Comparison of ENCODE assay signal across 15 cellular contexts in genomic region chr18:13572148-13572547, GRCh38.
DNase-seq lines count a peak whose midpoint lies in the region; ATAC-seq and TF ChIP-seq lines count a peak whose summit lies in the region.
"Had no signal": no experiment of that assay in that cellular context is flagged by ENCODE, and none has a peak within 500 bp of the region (broad histone marks: within the 10 kb centered on the region; RNA-seq: fewer than 3 reads in every experiment).

No MANE protein-coding gene starts in this region.

- H3K27me3 Mint-ChIP-seq in activated naive CD8-positive, alpha-beta T cell treated with anti-CD3 and anti-CD28 coated beads, Interleukin-2, amount 10 ng/mL, durations not matched to agents 7 days and 5 days = no peaks in the 10 kb centered on the region
- H3K27me3 Mint-ChIP-seq in activated naive CD8-positive, alpha-beta T cell treated with anti-CD3 and anti-CD28 coated beads for 36 hours = no peaks in the 10 kb centered on the region
- no peaks in the 10 kb centered on the region for H3K27me3 Mint-ChIP-seq in activated CD8-positive, alpha-beta memory T cell treated with anti-CD3 and anti-CD28 coated beads, Interleukin-2, amount 10 ng/mL, durations not matched to agents 7 days and 5 days
- H3K27me3 Mint-ChIP-seq in osteocyte (ENCODE audit: unreplicated experiment) = peaks cover 4% of the 10 kb centered on the region
- no peaks in the 10 kb centered on the region for H3K27me3 Mint-ChIP-seq in activated naive CD4-positive, alpha-beta T cell treated with anti-CD3 and anti-CD28 coated beads for 36 hours (ENCODE audit: low read depth)

- H3K9me3 Mint-ChIP-seq in activated naive CD8-positive, alpha-beta T cell treated with anti-CD3 and anti-CD28 coated beads, Interleukin-2, amount 10 ng/mL, durations not matched to agents 7 days and 5 days = no peaks in the 10 kb centered on the region
- peaks cover 3% of the 10 kb centered on the region for H3K9me3 Mint-ChIP-seq in activated naive CD8-positive, alpha-beta T cell treated with anti-CD3 and anti-CD28 coated beads for 36 hours
- H3K9me3 Mint-ChIP-seq in activated CD8-positive, alpha-beta memory T cell treated with anti-CD3 and anti-CD28 coated beads, Interleukin-2, amount 10 ng/mL, durations not matched to agents 7 days and 5 days (ENCODE audit: low read depth) = no peaks in the 10 kb centered on the region
- H3K9me3 Mint-ChIP-seq in osteocyte (ENCODE audit: unreplicated experiment) = no peaks in the 10 kb centered on the region
- H3K9me3 Mint-ChIP-seq in activated naive CD4-positive, alpha-beta T cell treated with anti-CD3 and anti-CD28 coated beads for 36 hours = no peaks in the 10 kb centered on the region
- H3K9me3 Mint-ChIP-seq: CD14-positive monocyte; CD8-positive, alpha-beta memory T cell had no signal

- no peaks in the 10 kb centered on the region for H3K9me3 ChIP-seq in vagina
- H3K9me3 ChIP-seq: A549, BE2C, Caco-2 had no signal

- H3K4me1 Mint-ChIP-seq in activated naive CD8-positive, alpha-beta T cell treated with anti-CD3 and anti-CD28 coated beads, Interleukin-2, amount 10 ng/mL, durations not matched to agents 7 days and 5 days = peaks cover 59% of the 10 kb centered on the region
- H3K4me1 Mint-ChIP-seq in activated naive CD8-positive, alpha-beta T cell treated with anti-CD3 and anti-CD28 coated beads for 36 hours = peaks cover 58% of the 10 kb centered on the region
- peaks cover 75% of the 10 kb centered on the region for H3K4me1 Mint-ChIP-seq in activated CD8-positive, alpha-beta memory T cell treated with anti-CD3 and anti-CD28 coated beads, Interleukin-2, amount 10 ng/mL, durations not matched to agents 7 days and 5 days
- no peaks in the 10 kb centered on the region for H3K4me1 Mint-ChIP-seq in osteocyte (ENCODE audit: unreplicated experiment)
- peaks cover 44% of the 10 kb centered on the region for H3K4me1 Mint-ChIP-seq in activated naive CD4-positive, alpha-beta T cell treated with anti-CD3 and anti-CD28 coated beads for 36 hours (ENCODE audit: low read depth)

- no peak for TF ChIP-seq POLR2A in vagina (IDR thresholded peaks at IDR 0.05)

- H3K4me3 Mint-ChIP-seq in activated naive CD8-positive, alpha-beta T cell treated with anti-CD3 and anti-CD28 coated beads, Interleukin-2, amount 10 ng/mL, durations not matched to agents 7 days and 5 days = no peak overlapping the region
- H3K4me3 Mint-ChIP-seq in activated naive CD8-positive, alpha-beta T cell treated with anti-CD3 and anti-CD28 coated beads for 36 hours = no peak overlapping the region
- H3K4me3 Mint-ChIP-seq in activated CD8-positive, alpha-beta memory T cell treated with anti-CD3 and anti-CD28 coated beads, Interleukin-2, amount 10 ng/mL, durations not matched to agents 7 days and 5 days = no peak overlapping the region
- no peak overlapping the region for H3K4me3 Mint-ChIP-seq in osteocyte (ENCODE audit: unreplicated experiment)
- H3K4me3 Mint-ChIP-seq in activated naive CD4-positive, alpha-beta T cell treated with anti-CD3 and anti-CD28 coated beads for 36 hours = no peak overlapping the region
- H3K4me3 Mint-ChIP-seq: CD14-positive monocyte; CD8-positive, alpha-beta memory T cell had no signal

- TF ChIP-seq CTCF in osteocyte (IDR thresholded peaks at IDR 0.05) (no peak), vagina (IDR thresholded peaks at IDR 0.05) (no peak)

- peak overlapping the region; percentile 48 for H3K27ac Mint-ChIP-seq in activated naive CD8-positive, alpha-beta T cell treated with anti-CD3 and anti-CD28 coated beads, Interleukin-2, amount 10 ng/mL, durations not matched to agents 7 days and 5 days
- no peak overlapping the region for H3K27ac Mint-ChIP-seq in activated naive CD8-positive, alpha-beta T cell treated with anti-CD3 and anti-CD28 coated beads for 36 hours
- no peak overlapping the region for H3K27ac Mint-ChIP-seq in activated CD8-positive, alpha-beta memory T cell treated with anti-CD3 and anti-CD28 coated beads, Interleukin-2, amount 10 ng/mL, durations not matched to agents 7 days and 5 days
- H3K27ac Mint-ChIP-seq in osteocyte (ENCODE audit: unreplicated experiment) = no peak overlapping the region
- H3K27ac Mint-ChIP-seq in activated naive CD4-positive, alpha-beta T cell treated with anti-CD3 and anti-CD28 coated beads for 36 hours = no peak overlapping the region

- peaks cover 19% of the 10 kb centered on the region for H3K36me3 Mint-ChIP-seq in activated naive CD8-positive, alpha-beta T cell treated with anti-CD3 and anti-CD28 coated beads, Interleukin-2, amount 10 ng/mL, durations not matched to agents 7 days and 5 days
- H3K36me3 Mint-ChIP-seq in activated naive CD8-positive, alpha-beta T cell treated with anti-CD3 and anti-CD28 coated beads for 36 hours = peaks cover 17% of the 10 kb centered on the region
- peaks cover 10% of the 10 kb centered on the region for H3K36me3 Mint-ChIP-seq in activated CD8-positive, alpha-beta memory T cell treated with anti-CD3 and anti-CD28 coated beads, Interleukin-2, amount 10 ng/mL, durations not matched to agents 7 days and 5 days
- H3K36me3 Mint-ChIP-seq in osteocyte (ENCODE audit: unreplicated experiment) = no peaks in the 10 kb centered on the region
- peaks cover 6% of the 10 kb centered on the region for H3K36me3 Mint-ChIP-seq in activated naive CD4-positive, alpha-beta T cell treated with anti-CD3 and anti-CD28 coated beads for 36 hours (ENCODE audit: low read depth)

- DNase-seq in activated naive CD8-positive, alpha-beta T cell treated with anti-CD3 and anti-CD28 coated beads, Interleukin-2, amount 10 ng/mL, durations not matched to agents 7 days and 5 days = no peak
- DNase-seq in activated naive CD8-positive, alpha-beta T cell treated with anti-CD3 and anti-CD28 coated beads for 36 hours = no peak
- DNase-seq in activated CD8-positive, alpha-beta memory T cell treated with anti-CD3 and anti-CD28 coated beads, Interleukin-2, amount 10 ng/mL, durations not matched to agents 7 days and 5 days = peak; percentile 37
- peak; percentile 44 for DNase-seq in osteocyte (ENCODE audit: extremely low spot score, unreplicated experiment)
- peak; percentile 20 to 61 for DNase-seq in vagina (ENCODE audit: extremely low spot score in 2 of 2)
- DNase-seq in activated naive CD4-positive, alpha-beta T cell treated with anti-CD3 and anti-CD28 coated beads for 36 hours = no peak
- no peak for DNase-seq in stimulated activated CD4-positive, alpha-beta T cell treated with anti-CD3 and anti-CD28 coated beads, Interleukin-4, amount 100 ng/mL, for 24 hours
- DNase-seq: BE2C; Caco-2; CD8-positive, alpha-beta memory T cell; GF-D8 had no signal

- H3K27ac ChIP-seq in vagina = no peak overlapping the region
- H3K27ac ChIP-seq: A549, HL-60 had no signal

- no peak for ATAC-seq in activated naive CD8-positive, alpha-beta T cell treated with anti-CD3 and anti-CD28 coated beads, Interleukin-2, amount 10 ng/mL, durations not matched to agents 7 days and 5 days (ENCODE audit: low read depth)
- no peak for ATAC-seq in activated CD8-positive, alpha-beta memory T cell treated with anti-CD3 and anti-CD28 coated beads, Interleukin-2, amount 10 ng/mL, durations not matched to agents 7 days and 5 days
- ATAC-seq: A549, HCT116 had no signal

- intact Hi-C loops in vagina (cut with DNase I) = no loop called here
- intact Hi-C loops in activated naive CD4-positive, alpha-beta T cell treated with anti-CD3 and anti-CD28 coated beads for 36 hours (cut with micrococcal nuclease) = no loop called here

- CTCF ChIA-PET in activated CD8-positive, alpha-beta memory T cell treated with anti-CD3 and anti-CD28 coated beads, Interleukin-2, amount 10 ng/mL, durations not matched to agents 7 days and 5 days (lab: Charles Lee) = interaction anchor here (1.2 to 7.3 kb wide), 2 partner anchors 13 to 42 kb away, joined by 3 to 68 read pairs; no protein-coding TSS in a partner anchor
- CTCF ChIA-PET in activated naive CD4-positive, alpha-beta T cell treated with anti-CD3 and anti-CD28 coated beads for 36 hours (lab: Charles Lee) = no interaction called here

- no peak overlapping the region for H3K4me3 ChIP-seq in vagina
- H3K4me3 ChIP-seq: A549 had no signal

- H3K36me3 ChIP-seq in vagina = no peaks in the 10 kb centered on the region
- H3K36me3 ChIP-seq: BE2C had no signal

- peaks cover 34% of the 10 kb centered on the region for H3K4me1 ChIP-seq in vagina
- H3K4me1 ChIP-seq: A549, BE2C, Caco-2 had no signal

- POLR2A ChIA-PET in activated naive CD8-positive, alpha-beta T cell treated with anti-CD3 and anti-CD28 coated beads, Interleukin-2, amount 10 ng/mL, durations not matched to agents 7 days and 5 days (lab: Charles Lee) = interaction anchor here (3.6 kb wide), 1 partner anchor 41 kb away, joined by 23 read pairs; no protein-coding TSS in a partner anchor

- no peaks in the 10 kb centered on the region for H3K27me3 ChIP-seq in vagina
- H3K27me3 ChIP-seq: BE2C had no signal

Comparison
In these comparisons a context has a peak if more than half of its experiments do, and no peak if none do; other contexts are left out.
1. DNase-seq: peak in activated CD8-positive, alpha-beta memory T cell treated with anti-CD3 and anti-CD28 coated beads, Interleukin-2, amount 10 ng/mL, durations not matched to agents 7 days and 5 days (single experiment), osteocyte (single experiment) and vagina (2 of 2); none in activated naive CD8-positive, alpha-beta T cell treated with anti-CD3 and anti-CD28 coated beads, Interleukin-2, amount 10 ng/mL, durations not matched to agents 7 days and 5 days (single experiment), activated naive CD8-positive, alpha-beta T cell treated with anti-CD3 and anti-CD28 coated beads for 36 hours (single experiment), activated naive CD4-positive, alpha-beta T cell treated with anti-CD3 and anti-CD28 coated beads for 36 hours (single experiment) and stimulated activated CD4-positive, alpha-beta T cell treated with anti-CD3 and anti-CD28 coated beads, Interleukin-4, amount 100 ng/mL, for 24 hours (single experiment).